ENCODE assay signal across 1 cellular context in genomic region chr6:81894286-81894685, GRCh38.
TF ChIP-seq lines count a peak whose summit lies in the region.

No MANE protein-coding gene starts in this region.

TF ChIP-seq in IMR-90, 13 proteins besides CTCF, POLR2A, EP300 and RAD21 (continued from another document):
- TF ChIP-seq, protein P1, sequence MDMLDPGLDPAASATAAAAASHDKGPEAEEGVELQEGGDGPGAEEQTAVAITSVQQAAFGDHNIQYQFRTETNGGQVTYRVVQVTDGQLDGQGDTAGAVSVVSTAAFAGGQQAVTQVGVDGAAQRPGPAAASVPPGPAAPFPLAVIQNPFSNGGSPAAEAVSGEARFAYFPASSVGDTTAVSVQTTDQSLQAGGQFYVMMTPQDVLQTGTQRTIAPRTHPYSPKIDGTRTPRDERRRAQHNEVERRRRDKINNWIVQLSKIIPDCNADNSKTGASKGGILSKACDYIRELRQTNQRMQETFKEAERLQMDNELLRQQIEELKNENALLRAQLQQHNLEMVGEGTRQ (IDR thresholded peaks at IDR 0.05; ENCODE audit: low read depth, low read length), result no peak
- TF ChIP-seq FOS (IDR thresholded peaks at IDR 0.05; ENCODE audit: low read depth, low read length), result no peak
